Comparison of ENCODE assay signal across 12 cellular contexts in the genomic region with DNA sequence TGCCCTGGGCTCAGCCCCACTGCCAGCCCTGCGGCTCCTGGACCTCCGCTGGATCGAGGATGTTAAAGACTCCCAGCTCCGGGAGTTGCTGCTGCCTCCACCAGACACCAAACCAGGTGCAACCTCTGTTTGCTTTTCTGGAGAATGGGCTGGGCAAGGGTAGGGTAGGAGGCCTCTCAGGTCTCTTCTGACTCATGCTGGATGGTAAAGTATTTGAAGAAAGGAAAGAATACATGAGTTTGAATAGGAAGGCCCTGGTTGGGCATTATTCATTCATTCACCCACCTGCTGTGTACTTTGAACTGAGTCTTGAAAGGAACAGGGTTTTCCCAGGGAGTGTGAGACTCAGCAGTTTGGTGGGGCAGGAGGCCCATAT. TPM values are rescaled to one million over a fixed set of nuclear protein-coding genes. Genes with fewer than 3 reads are reported as not detected.
A peak's percentile ranks its signal among the peaks of the same experiment; 100 is the strongest.
DNase-seq lines count a peak whose midpoint lies in the region; ATAC-seq, FAIRE-seq and TF ChIP-seq lines count a peak whose summit lies in the region.
"Had no signal": no experiment of that assay in that cellular context is flagged by ENCODE, and none has a peak within 500 bp of the region (broad histone marks: within the 10 kb centered on the region; RNA-seq: fewer than 3 reads in every experiment).

No MANE protein-coding gene starts in this region.

- no peaks in the 10 kb centered on the region for H3K9me3 Mint-ChIP-seq in activated CD8-positive, alpha-beta T cell treated with anti-CD3 and anti-CD28 coated beads for 36 hours
- no peaks in the 10 kb centered on the region for H3K9me3 Mint-ChIP-seq in immature natural killer cell

- no peaks in the 10 kb centered on the region for H3K79me2 ChIP-seq in HepG2 (ENCODE audit: insufficient read depth, low read length)

- intact Hi-C loops in HepG2 (cut with micrococcal nuclease; ENCODE audit: unreplicated experiment) = no loop called here
- intact Hi-C loops in right lobe of liver (cut with DNase I) = no loop called here
- intact Hi-C loops in activated CD8-positive, alpha-beta T cell treated with anti-CD3 and anti-CD28 coated beads for 36 hours (cut with micrococcal nuclease) = no loop called here
- intact Hi-C loops in prostate gland (cut with DNase I) = no loop called here

- peak overlapping the region; percentile 48; the same call in 1 of the 2 replicates for H3K9ac ChIP-seq in HepG2 (ENCODE audit: insufficient read depth, low read depth, low read length)

- TF ChIP-seq EP300 in HepG2 (IDR thresholded peaks at IDR 0.05; ENCODE audit: low read depth in 2 of 2, low read length in 2 of 2) (no peak), HepG2 (CRISPR knock-in tag; IDR thresholded peaks at IDR 0.05; ENCODE audit: borderline replicate concordance) (no peak), upper lobe of left lung (IDR thresholded peaks at IDR 0.05) (no peak)

- H4K20me1 ChIP-seq in HepG2 (ENCODE audit: insufficient read depth, low read length) = no peaks in the 10 kb centered on the region

- in situ Hi-C loops in HepG2 (cut with HindIII; ENCODE audit: extremely low pct_ligation_motif_present, low pct_unique_long_range_greater_than_20kb) = no loop called here
- in situ Hi-C loops in GM13977 (cut with MboI; ENCODE audit: low pct_unique_long_range_greater_than_20kb, low sequenced_read_pairs, unreplicated experiment) = no loop called here

- H3K36me3 ChIP-seq in HepG2 (replicated peaks in 1 of 2; ENCODE audit: control insufficient read depth in 1 of 2, insufficient read depth in 2 of 2, low read length in 2 of 2) (peaks cover 10 to 24% of the 10 kb centered on the region in 2 experiments; a peak in 4 of 5 replicates), right lobe of liver (no peaks in the 10 kb centered on the region), upper lobe of left lung (peaks cover 0 to 26% (median 2%) of the 10 kb centered on the region in 4 donors), prostate gland (no peaks in the 10 kb centered on the region)
- H3K36me3 ChIP-seq: uterus had no signal

- peak overlapping the region in 2 of 3 experiments; percentile 32 to 54; a peak in 2 of 6 replicates for H3K4me3 ChIP-seq in HepG2 (replicated peaks in 1 of 3; ENCODE audit: insufficient read depth in 1 of 3, low read depth in 2 of 3, low read length in 3 of 3)
- no peak overlapping the region for H3K4me3 ChIP-seq in right lobe of liver
- H3K4me3 ChIP-seq in upper lobe of left lung = peak overlapping the region in 1 of 4 donors; percentile 15
- H3K4me3 ChIP-seq in prostate gland = no peak overlapping the region
- H3K4me3 ChIP-seq: gastrocnemius medialis, uterus had no signal

- CTCF ChIA-PET in HepG2 (lab: Yijun Ruan, JAX; ENCODE audit: low intra/inter-chr PET ratio, low total read pairs) = interaction anchor here (0.8 kb wide), 1 partner anchor 11 kb away, joined by 4 read pairs; no protein-coding TSS in a partner anchor
- CTCF ChIA-PET in activated CD8-positive, alpha-beta T cell treated with anti-CD3 and anti-CD28 coated beads for 36 hours (lab: Charles Lee) = interaction anchor here (0.7 to 5.9 kb wide), 31 partner anchors 8 to 259 kb away, joined by 3 to 63 read pairs (median 5); partner anchors contain the start of genes FBXL19, HSD3B7, ORAI3 and PHKG2

- H3K27me3 ChIP-seq in HepG2 (ENCODE audit: control insufficient read depth in 1 of 2, insufficient read depth in 2 of 2, low read length in 2 of 2) = no peaks in the 10 kb centered on the region
- no peaks in the 10 kb centered on the region for H3K27me3 ChIP-seq in right lobe of liver
- no peaks in the 10 kb centered on the region for H3K27me3 ChIP-seq in upper lobe of left lung
- no peaks in the 10 kb centered on the region for H3K27me3 ChIP-seq in prostate gland (replicated peaks; ENCODE audit: insufficient read depth)
- H3K27me3 ChIP-seq: gastrocnemius medialis, uterus had no signal

- POLR2A ChIA-PET in HepG2 (lab: Yijun Ruan, JAX) = interaction anchor here (0.7 to 2.4 kb wide), 21 partner anchors 7 to 332 kb away, joined by 3 to 20 read pairs (median 4); partner anchors contain the start of genes FBXL19, HSD3B7, KAT8 and ZNF629
- POLR2A ChIA-PET in activated CD8-positive, alpha-beta T cell treated with anti-CD3 and anti-CD28 coated beads for 36 hours (lab: Charles Lee) = interaction anchor here (0.6 to 1.4 kb wide), 6 partner anchors 8 to 180 kb away, joined by 3 to 4 read pairs (median 3); partner anchors contain the start of gene RNF40

- DNase-seq in HepG2 (ENCODE audit: low spot score) (no peak), right lobe of liver (no peak), immature natural killer cell (no peak), upper lobe of left lung (no peak), GM13977 (ENCODE audit: low spot score) (no peak), prostate gland (ENCODE audit: low spot score) (no peak)
- no peak for DNase-seq in activated CD8-positive, alpha-beta T cell treated with anti-CD3 and anti-CD28 coated beads for 36 hours
- DNase-seq: NCI-H2081 treated with DMSO at 0.1 percent for 48 hours had no signal

- no peak for TF ChIP-seq RAD21 in HepG2 (CRISPR knock-in tag; IDR thresholded peaks at IDR 0.05)

- H3K27ac Mint-ChIP-seq in activated CD8-positive, alpha-beta T cell treated with anti-CD3 and anti-CD28 coated beads for 36 hours = peak overlapping the region; percentile 18
- H3K27ac Mint-ChIP-seq in immature natural killer cell = peak overlapping the region in 5 of 6 donors; percentile 48 to 80 (median 68)

- H2AFZ ChIP-seq in HepG2 (ENCODE audit: low read length) = no peak overlapping the region

- no peak for FAIRE-seq in HepG2 (lab: Jason Lieb, UNC)
- FAIRE-seq: colon had no signal

- no TSS peak for BruUV-seq in HepG2 (replicated peaks; lab: Mats Ljungman, UMichigan)

- 41% methylated on average over 4 of the region's 4 CpGs for WGBS in HepG2 (ENCODE audit: low lambda C conversion rate)
- WGBS in right lobe of liver (ENCODE audit: insufficient coverage, low coverage, low lambda C conversion rate, missing lambda C conversion rate) = 80% methylated on average over 1 of the region's 4 CpGs
- 71 to 82% methylated on average over 1 to 4 of the region's 4 CpGs for WGBS in upper lobe of left lung, 2 donors
- 75% methylated on average over 4 of the region's 4 CpGs for WGBS in prostate gland

- peaks cover 21% of the 10 kb centered on the region for H3K4me1 Mint-ChIP-seq in activated CD8-positive, alpha-beta T cell treated with anti-CD3 and anti-CD28 coated beads for 36 hours (ENCODE audit: low read depth)
- H3K4me1 Mint-ChIP-seq in immature natural killer cell = peaks cover 25 to 29% of the 10 kb centered on the region in 2 donors

- peak overlapping the region; percentile 2 for H3K4me3 Mint-ChIP-seq in activated CD8-positive, alpha-beta T cell treated with anti-CD3 and anti-CD28 coated beads for 36 hours
- H3K4me3 Mint-ChIP-seq in immature natural killer cell = peak overlapping the region; percentile 74 to 83 (median 81)

- TF ChIP-seq CTCF in HepG2 (CRISPR knock-in tag; IDR thresholded peaks at IDR 0.05) (no peak), right lobe of liver (IDR thresholded peaks at IDR 0.05) (no peak), upper lobe of left lung (IDR thresholded peaks at IDR 0.05) (no peak), GM13977 (IDR thresholded peaks at IDR 0.05; ENCODE audit: extremely low read depth, insufficient read depth, missing control alignments) (no peak), prostate gland (IDR thresholded peaks at IDR 0.05) (no peak)
- no peak for TF ChIP-seq CTCF in activated CD8-positive, alpha-beta T cell treated with anti-CD3 and anti-CD28 coated beads for 36 hours (IDR thresholded peaks at IDR 0.05)

- H3K27ac ChIP-seq in HepG2 (ENCODE audit: extremely low read length, insufficient read depth, low read length) (peak overlapping the region; percentile 37), right lobe of liver (no peak overlapping the region), upper lobe of left lung (peak overlapping the region in 3 of 4 donors; percentile 5 to 58 (median 40)), prostate gland (no peak overlapping the region)
- H3K27ac ChIP-seq: uterus had no signal

- H3K4me2 ChIP-seq in HepG2 (ENCODE audit: low read depth, low read length) = peak overlapping the region; percentile 62

- ATAC-seq in HepG2 = peak; percentile 7; the same call in 2 of the 3 replicates
- ATAC-seq in right lobe of liver = no peak
- ATAC-seq in activated CD8-positive, alpha-beta T cell treated with anti-CD3 and anti-CD28 coated beads for 36 hours = peak; percentile 11
- ATAC-seq in upper lobe of left lung (ENCODE audit: low FRiP score in 2 of 2) = no peak
- ATAC-seq in HG02870 (IDR thresholded peaks at IDR 0.05; ENCODE audit: unreplicated experiment) = no peak

- H3K9me3 ChIP-seq in HepG2 (ENCODE audit: low read length) (no peaks in the 10 kb centered on the region), right lobe of liver (no peaks in the 10 kb centered on the region), upper lobe of left lung (no peaks in the 10 kb centered on the region), prostate gland (no peaks in the 10 kb centered on the region)
- H3K9me3 ChIP-seq: gastrocnemius medialis, uterus had no signal

- no peaks in the 10 kb centered on the region for H3K27me3 Mint-ChIP-seq in activated CD8-positive, alpha-beta T cell treated with anti-CD3 and anti-CD28 coated beads for 36 hours
- H3K27me3 Mint-ChIP-seq in immature natural killer cell (ENCODE audit: low read depth in 3 of 3) = peaks cover 0 to 2% (median 0%) of the 10 kb centered on the region in 3 donors

- peaks cover 18% of the 10 kb centered on the region for H3K36me3 Mint-ChIP-seq in activated CD8-positive, alpha-beta T cell treated with anti-CD3 and anti-CD28 coated beads for 36 hours (ENCODE audit: low read depth)
- peaks cover 0 to 5% (median 0%) of the 10 kb centered on the region in 3 donors for H3K36me3 Mint-ChIP-seq in immature natural killer cell

- H3K4me1 ChIP-seq in HepG2 (ENCODE audit: insufficient read depth, low read length) (peaks cover 17% of the 10 kb centered on the region), right lobe of liver (peaks cover 0 to 7% (median 0%) of the 10 kb centered on the region in 4 donors), upper lobe of left lung (peaks cover 5 to 20% (median 8%) of the 10 kb centered on the region in 4 donors), prostate gland (replicated peaks) (no peaks in the 10 kb centered on the region)

- no peak for TF ChIP-seq POLR2A in HepG2 (IDR thresholded peaks at IDR 0.05; ENCODE audit: insufficient read depth in 1 of 2, low read depth in 2 of 2, low read length in 2 of 2)
- TF ChIP-seq POLR2A in right lobe of liver (IDR thresholded peaks at IDR 0.05) = no peak
- TF ChIP-seq POLR2A in upper lobe of left lung (IDR thresholded peaks at IDR 0.05) = no peak
- TF ChIP-seq POLR2A in prostate gland (IDR thresholded peaks at IDR 0.05) = no peak

RNA-seq across cellular contexts. Expression of gene ORAI3, which starts 6.5 kb away (rescaled TPM):
- total RNA-seq in HepG2 (2016; rRNA removed; fragmentation: Illumina TruSeq; extraction: Trizol) = 6.3 and 11.4 TPM in 2 replicates
- 3.1 and 3.3 TPM in 2 replicates for total RNA-seq in HepG2 (2016; cell fraction: cytosol; rRNA removed; fragmentation: Illumina TruSeq; extraction: Trizol; ENCODE audit: low read depth)
- 6.8 and 11.0 TPM in 2 replicates for total RNA-seq in HepG2 (2016; cell fraction: insoluble cytoplasmic fraction; rRNA removed; fragmentation: Illumina TruSeq; extraction: Trizol)
- total RNA-seq in HepG2 (2016; cell fraction: membrane; rRNA removed; fragmentation: Illumina TruSeq; extraction: Trizol) = 6.6 and 6.9 TPM in 2 replicates
- 9.5 and 9.8 TPM in 2 replicates for total RNA-seq in HepG2 (2016; cell fraction: nucleus; rRNA removed; fragmentation: Illumina TruSeq; extraction: Trizol)
- 32.0 and 41.3 TPM in 2 replicates for polyA plus RNA-seq in HepG2 (2011; rRNA removed)
- 40.6 and 43.1 TPM in 2 replicates for polyA plus RNA-seq in HepG2 (2011; cell fraction: cytosol; rRNA removed)
- polyA plus RNA-seq in HepG2 (2011; cell fraction: nucleus; rRNA removed) = 24.2 and 26.2 TPM in 2 replicates
- polyA plus RNA-seq in HepG2 (2012) = 8.4 and 8.8 TPM in 2 replicates
- 2.0 and 3.1 TPM in 2 replicates for polyA plus RNA-seq in HepG2 (2016; cell fraction: cytosol; fragmentation: Illumina TruSeq; extraction: Trizol; ENCODE audit: low read depth)
- polyA plus RNA-seq in HepG2 (2016; cell fraction: insoluble cytoplasmic fraction; fragmentation: Illumina TruSeq; extraction: Trizol; ENCODE audit: low read depth) = 6.2 and 7.6 TPM in 2 replicates
- polyA plus RNA-seq in HepG2 (2016; cell fraction: membrane; fragmentation: Illumina TruSeq; extraction: Trizol; ENCODE audit: low read depth) = 4.8 and 5.1 TPM in 2 replicates
- polyA plus RNA-seq in HepG2 (2016; cell fraction: nucleus; fragmentation: Illumina TruSeq; extraction: Trizol; ENCODE audit: insufficient read depth, low read depth) = 14.8 and 15.7 TPM in 2 replicates
- polyA minus RNA-seq in HepG2 (2011; rRNA and poly(A)+ RNA removed; ENCODE audit: low replicate concordance) = 9.3 and 112 TPM in 2 replicates
- 19.9 and 21.3 TPM in 2 replicates for polyA minus RNA-seq in HepG2 (2011; cell fraction: cytosol; rRNA and poly(A)+ RNA removed)
- 9.7 and 16.2 TPM in 2 replicates for polyA minus RNA-seq in HepG2 (2011; cell fraction: nucleus; rRNA and poly(A)+ RNA removed)
- 10 to 100 TPM; 27.7 to 56.6 (median 31.6) TPM for total RNA-seq in right lobe of liver
- total RNA-seq in activated CD8-positive, alpha-beta T cell treated with anti-CD3 and anti-CD28 coated beads for 36 hours = 10 to 100 TPM in 1 of 2 experiments, 1 to 10 TPM in 1; 7.6 to 10.9 TPM
- 10 to 100 TPM; 31.4 to 50.0 (median 40.3) TPM for polyA plus RNA-seq in immature natural killer cell
- total RNA-seq in upper lobe of left lung = 10 to 100 TPM; 22.2 to 33.9 (median 28.4) TPM
- total RNA-seq in prostate gland = 100 to 1,000 TPM in 1 of 2 donors, 10 to 100 TPM in 1; 74.6 to 114 TPM

RNA-seq across cellular contexts. Expression of gene SETD1A, which starts 15.1 kb away (rescaled TPM):
- total RNA-seq in HepG2 (2016; rRNA removed; fragmentation: Illumina TruSeq; extraction: Trizol) (3.6 and 5.6 TPM in 2 replicates), right lobe of liver (1 to 10 TPM; 3.7 to 7.4 (median 6.9) TPM), upper lobe of left lung (10 to 100 TPM in 5 of 6 donors, 1 to 10 TPM in 1; 9.1 to 30.4 (median 17.0) TPM), prostate gland (10 to 100 TPM in 1 of 2 donors, 1 to 10 TPM in 1; 10.0 to 29.1 TPM)
- 7.1 and 10.5 TPM in 2 replicates for total RNA-seq in HepG2 (2016; cell fraction: cytosol; rRNA removed; fragmentation: Illumina TruSeq; extraction: Trizol; ENCODE audit: low read depth)
- total RNA-seq in HepG2 (2016; cell fraction: insoluble cytoplasmic fraction; rRNA removed; fragmentation: Illumina TruSeq; extraction: Trizol) = 3.1 and 5.4 TPM in 2 replicates
- 4.3 and 6.1 TPM in 2 replicates for total RNA-seq in HepG2 (2016; cell fraction: membrane; rRNA removed; fragmentation: Illumina TruSeq; extraction: Trizol)
- total RNA-seq in HepG2 (2016; cell fraction: nucleus; rRNA removed; fragmentation: Illumina TruSeq; extraction: Trizol) = 6.3 and 8.6 TPM in 2 replicates
- polyA plus RNA-seq in HepG2 (2011; rRNA removed) (3.2 and 3.8 TPM in 2 replicates), immature natural killer cell (1 to 10 TPM in 2 of 3 donors, not detected in 1; 1.8 to 2.4 TPM)
- 1.6 and 2.0 TPM in 2 replicates for polyA plus RNA-seq in HepG2 (2011; cell fraction: cytosol; rRNA removed)
- polyA plus RNA-seq in HepG2 (2011; cell fraction: nucleus; rRNA removed) = 23.9 and 35.1 TPM in 2 replicates
- polyA plus RNA-seq in HepG2 (2012) = 15.4 and 28.2 TPM in 2 replicates
- 0.57 and 1.4 TPM in 2 replicates for polyA plus RNA-seq in HepG2 (2016; cell fraction: cytosol; fragmentation: Illumina TruSeq; extraction: Trizol; ENCODE audit: low read depth)
- 10.9 and 15.4 TPM in 2 replicates for polyA plus RNA-seq in HepG2 (2016; cell fraction: insoluble cytoplasmic fraction; fragmentation: Illumina TruSeq; extraction: Trizol; ENCODE audit: low read depth)
- polyA plus RNA-seq in HepG2 (2016; cell fraction: membrane; fragmentation: Illumina TruSeq; extraction: Trizol; ENCODE audit: low read depth) = 2.9 and 3.9 TPM in 2 replicates
- polyA plus RNA-seq in HepG2 (2016; cell fraction: nucleus; fragmentation: Illumina TruSeq; extraction: Trizol; ENCODE audit: insufficient read depth, low read depth) = 43.7 and 55.5 TPM in 2 replicates
- 5.5 and 8.7 TPM in 2 replicates for polyA minus RNA-seq in HepG2 (2011; rRNA and poly(A)+ RNA removed; ENCODE audit: low replicate concordance)
- polyA minus RNA-seq in HepG2 (2011; cell fraction: cytosol; rRNA and poly(A)+ RNA removed) = 2.8 and 3.1 TPM in 2 replicates
- polyA minus RNA-seq in HepG2 (2011; cell fraction: nucleus; rRNA and poly(A)+ RNA removed) = 7.0 and 11.2 TPM in 2 replicates
- 10 to 100 TPM; 18.0 to 19.2 TPM for total RNA-seq in activated CD8-positive, alpha-beta T cell treated with anti-CD3 and anti-CD28 coated beads for 36 hours

RNA-seq across cellular contexts. Expression of gene FBXL19, which starts 19.0 kb away (rescaled TPM):
- total RNA-seq in HepG2 (2016; rRNA removed; fragmentation: Illumina TruSeq; extraction: Trizol) (7.4 and 13.7 TPM in 2 replicates), right lobe of liver (1 to 10 TPM; 2.8 to 8.0 (median 3.4) TPM), upper lobe of left lung (10 to 100 TPM in 4 of 6 donors, 1 to 10 TPM in 2; 7.3 to 40.9 (median 15.5) TPM), prostate gland (100 to 1,000 TPM in 1 of 2 donors, 10 to 100 TPM in 1; 23.5 to 125 TPM)
- total RNA-seq in HepG2 (2016; cell fraction: cytosol; rRNA removed; fragmentation: Illumina TruSeq; extraction: Trizol; ENCODE audit: low read depth) = 0.88 and 1.0 TPM in 2 replicates
- 7.5 and 14.8 TPM in 2 replicates for total RNA-seq in HepG2 (2016; cell fraction: insoluble cytoplasmic fraction; rRNA removed; fragmentation: Illumina TruSeq; extraction: Trizol)
- 3.5 and 3.7 TPM in 2 replicates for total RNA-seq in HepG2 (2016; cell fraction: membrane; rRNA removed; fragmentation: Illumina TruSeq; extraction: Trizol)
- total RNA-seq in HepG2 (2016; cell fraction: nucleus; rRNA removed; fragmentation: Illumina TruSeq; extraction: Trizol) = 7.2 and 8.5 TPM in 2 replicates
- polyA plus RNA-seq in HepG2 (2011; rRNA removed) (6.0 and 10.1 TPM in 2 replicates), immature natural killer cell (1 to 10 TPM in 1 of 3 donors, under 1 TPM in 2; 0.18 to 1.1 (median 0.22) TPM)
- 4.8 and 8.3 TPM in 2 replicates for polyA plus RNA-seq in HepG2 (2011; cell fraction: cytosol; rRNA removed)
- 32.6 and 42.1 TPM in 2 replicates for polyA plus RNA-seq in HepG2 (2011; cell fraction: nucleus; rRNA removed)
- 6.0 and 7.5 TPM in 2 replicates for polyA plus RNA-seq in HepG2 (2012)
- 0.59 and 0.62 TPM in 2 replicates for polyA plus RNA-seq in HepG2 (2016; cell fraction: cytosol; fragmentation: Illumina TruSeq; extraction: Trizol; ENCODE audit: low read depth)
- 8.3 and 8.7 TPM in 2 replicates for polyA plus RNA-seq in HepG2 (2016; cell fraction: insoluble cytoplasmic fraction; fragmentation: Illumina TruSeq; extraction: Trizol; ENCODE audit: low read depth)
- 2.0 and 2.5 TPM in 2 replicates for polyA plus RNA-seq in HepG2 (2016; cell fraction: membrane; fragmentation: Illumina TruSeq; extraction: Trizol; ENCODE audit: low read depth)
- polyA plus RNA-seq in HepG2 (2016; cell fraction: nucleus; fragmentation: Illumina TruSeq; extraction: Trizol; ENCODE audit: insufficient read depth, low read depth) = 18.4 and 19.3 TPM in 2 replicates
- 9.2 and 19.5 TPM in 2 replicates for polyA minus RNA-seq in HepG2 (2011; rRNA and poly(A)+ RNA removed; ENCODE audit: low replicate concordance)
- polyA minus RNA-seq in HepG2 (2011; cell fraction: cytosol; rRNA and poly(A)+ RNA removed) = 8.9 and 9.6 TPM in 2 replicates
- polyA minus RNA-seq in HepG2 (2011; cell fraction: nucleus; rRNA and poly(A)+ RNA removed) = 6.3 and 7.0 TPM in 2 replicates
- 10 to 100 TPM; 21.1 to 22.0 TPM for total RNA-seq in activated CD8-positive, alpha-beta T cell treated with anti-CD3 and anti-CD28 coated beads for 36 hours

RNA-seq across cellular contexts. Expression of gene HSD3B7, which starts 42.6 kb away (rescaled TPM):
- 58.8 and 69.7 TPM in 2 replicates for total RNA-seq in HepG2 (2016; rRNA removed; fragmentation: Illumina TruSeq; extraction: Trizol)
- 12.1 and 14.2 TPM in 2 replicates for total RNA-seq in HepG2 (2016; cell fraction: cytosol; rRNA removed; fragmentation: Illumina TruSeq; extraction: Trizol; ENCODE audit: low read depth)
- total RNA-seq in HepG2 (2016; cell fraction: insoluble cytoplasmic fraction; rRNA removed; fragmentation: Illumina TruSeq; extraction: Trizol) = 53.9 and 70.3 TPM in 2 replicates
- 26.6 and 27.7 TPM in 2 replicates for total RNA-seq in HepG2 (2016; cell fraction: membrane; rRNA removed; fragmentation: Illumina TruSeq; extraction: Trizol)
- 36.3 and 39.5 TPM in 2 replicates for total RNA-seq in HepG2 (2016; cell fraction: nucleus; rRNA removed; fragmentation: Illumina TruSeq; extraction: Trizol)
- polyA plus RNA-seq in HepG2 (2011; rRNA removed) = 32.9 and 40.9 TPM in 2 replicates
- 29.8 and 45.1 TPM in 2 replicates for polyA plus RNA-seq in HepG2 (2011; cell fraction: cytosol; rRNA removed)
- 63.4 and 68.4 TPM in 2 replicates for polyA plus RNA-seq in HepG2 (2011; cell fraction: nucleus; rRNA removed)
- 14.8 and 17.8 TPM in 2 replicates for polyA plus RNA-seq in HepG2 (2012)
- 10.6 and 11.9 TPM in 2 replicates for polyA plus RNA-seq in HepG2 (2016; cell fraction: cytosol; fragmentation: Illumina TruSeq; extraction: Trizol; ENCODE audit: low read depth)
- 43.4 and 50.5 TPM in 2 replicates for polyA plus RNA-seq in HepG2 (2016; cell fraction: insoluble cytoplasmic fraction; fragmentation: Illumina TruSeq; extraction: Trizol; ENCODE audit: low read depth)
- polyA plus RNA-seq in HepG2 (2016; cell fraction: membrane; fragmentation: Illumina TruSeq; extraction: Trizol; ENCODE audit: low read depth) = 18.0 and 19.2 TPM in 2 replicates
- polyA plus RNA-seq in HepG2 (2016; cell fraction: nucleus; fragmentation: Illumina TruSeq; extraction: Trizol; ENCODE audit: insufficient read depth, low read depth) = 69.7 and 71.0 TPM in 2 replicates
- polyA minus RNA-seq in HepG2 (2011; rRNA and poly(A)+ RNA removed; ENCODE audit: low replicate concordance) = 11.6 and 56.6 TPM in 2 replicates
- 19.8 and 20.1 TPM in 2 replicates for polyA minus RNA-seq in HepG2 (2011; cell fraction: cytosol; rRNA and poly(A)+ RNA removed)
- polyA minus RNA-seq in HepG2 (2011; cell fraction: nucleus; rRNA and poly(A)+ RNA removed) = 5.0 and 5.8 TPM in 2 replicates
- 100 to 1,000 TPM in 3 of 6 experiments, 10 to 100 TPM in 3; 54.6 to 219 (median 86.9) TPM for total RNA-seq in right lobe of liver
- total RNA-seq in activated CD8-positive, alpha-beta T cell treated with anti-CD3 and anti-CD28 coated beads for 36 hours = 1 to 10 TPM in 1 of 2 experiments, under 1 TPM in 1; 0.45 to 1.3 TPM
- not detected for polyA plus RNA-seq in immature natural killer cell
- 10 to 100 TPM; 10.5 to 38.8 (median 21.3) TPM for total RNA-seq in upper lobe of left lung
- total RNA-seq in prostate gland = 10 to 100 TPM; 10.3 to 10.7 TPM

RNA-seq across cellular contexts. Expression of gene CTF1, which starts 46.0 kb away (rescaled TPM):
- total RNA-seq in HepG2 (2016; rRNA removed; fragmentation: Illumina TruSeq; extraction: Trizol) = 0.11 and 0.13 TPM in 2 replicates
- 0.18 and 0.20 TPM in 2 replicates for total RNA-seq in HepG2 (2016; cell fraction: cytosol; rRNA removed; fragmentation: Illumina TruSeq; extraction: Trizol; ENCODE audit: low read depth)
- total RNA-seq in HepG2 (2016; cell fraction: insoluble cytoplasmic fraction; rRNA removed; fragmentation: Illumina TruSeq; extraction: Trizol) = 0.19 TPM in 1 of 2 replicates, not detected in the other
- 0.19 and 0.31 TPM in 2 replicates for total RNA-seq in HepG2 (2016; cell fraction: membrane; rRNA removed; fragmentation: Illumina TruSeq; extraction: Trizol)
- not detected in 2 replicates for total RNA-seq in HepG2 (2016; cell fraction: nucleus; rRNA removed; fragmentation: Illumina TruSeq; extraction: Trizol)
- 1.8 and 2.6 TPM in 2 replicates for polyA plus RNA-seq in HepG2 (2011; rRNA removed)
- 1.5 and 1.6 TPM in 2 replicates for polyA plus RNA-seq in HepG2 (2011; cell fraction: cytosol; rRNA removed)
- 1.7 and 2.3 TPM in 2 replicates for polyA plus RNA-seq in HepG2 (2011; cell fraction: nucleus; rRNA removed)
- polyA plus RNA-seq in HepG2 (2012) = 0.57 and 0.99 TPM in 2 replicates
- 0.20 and 0.23 TPM in 2 replicates for polyA plus RNA-seq in HepG2 (2016; cell fraction: cytosol; fragmentation: Illumina TruSeq; extraction: Trizol; ENCODE audit: low read depth)
- 0.44 and 0.81 TPM in 2 replicates for polyA plus RNA-seq in HepG2 (2016; cell fraction: insoluble cytoplasmic fraction; fragmentation: Illumina TruSeq; extraction: Trizol; ENCODE audit: low read depth)
- 0.44 and 0.47 TPM in 2 replicates for polyA plus RNA-seq in HepG2 (2016; cell fraction: membrane; fragmentation: Illumina TruSeq; extraction: Trizol; ENCODE audit: low read depth)
- 0.28 and 0.49 TPM in 2 replicates for polyA plus RNA-seq in HepG2 (2016; cell fraction: nucleus; fragmentation: Illumina TruSeq; extraction: Trizol; ENCODE audit: insufficient read depth, low read depth)
- polyA minus RNA-seq in HepG2 (2011; rRNA and poly(A)+ RNA removed; ENCODE audit: low replicate concordance) = 0.94 and 3.5 TPM in 2 replicates
- polyA minus RNA-seq in HepG2 (2011; cell fraction: cytosol; rRNA and poly(A)+ RNA removed) = 0.49 and 0.97 TPM in 2 replicates
- polyA minus RNA-seq in HepG2 (2011; cell fraction: nucleus; rRNA and poly(A)+ RNA removed) = 0.25 and 0.77 TPM in 2 replicates
- under 1 TPM in 4 of 6 experiments, not detected in 2; 0.13 to 0.74 (median 0.43) TPM for total RNA-seq in right lobe of liver
- under 1 TPM; 0.31 to 0.32 TPM for total RNA-seq in activated CD8-positive, alpha-beta T cell treated with anti-CD3 and anti-CD28 coated beads for 36 hours
- polyA plus RNA-seq in immature natural killer cell = not detected
- total RNA-seq in upper lobe of left lung = 10 to 100 TPM in 2 of 6 donors, 1 to 10 TPM in 4; 4.2 to 14.5 (median 7.1) TPM
- total RNA-seq in prostate gland = 10 to 100 TPM in 1 of 2 donors, 1 to 10 TPM in 1; 9.8 to 13.9 TPM

Comparison
In these comparisons a context has a peak if more than half of its experiments do, and no peak if none do; other contexts are left out.
1. ATAC-seq: peak in HepG2 (single experiment) and activated CD8-positive, alpha-beta T cell treated with anti-CD3 and anti-CD28 coated beads for 36 hours (single experiment); none in right lobe of liver (0 of 4), upper lobe of left lung (0 of 2) and HG02870 (single experiment).
2. H3K27ac ChIP-seq: peak in HepG2 (single experiment) and upper lobe of left lung (3 of 4); none in right lobe of liver (0 of 3) and prostate gland (0 of 2).
3. H3K4me3 ChIP-seq: peak in HepG2 (2 of 3); none in right lobe of liver (0 of 3) and prostate gland (0 of 2).